In genomic region chr2:72198532-72199241, GRCh38 we compare ENCODE assay signal across 15 cellular contexts. TPM values are rescaled to one million over a fixed set of nuclear protein-coding genes. Genes with fewer than 3 reads are reported as not detected.
DNase-seq lines count a peak whose midpoint lies in the region; ATAC-seq and TF ChIP-seq lines count a peak whose summit lies in the region.
"Had no signal": no experiment of that assay in that cellular context is flagged by ENCODE, and none has a peak within 500 bp of the region (broad histone marks: within the 10 kb centered on the region; RNA-seq: fewer than 3 reads in every experiment).

No MANE protein-coding gene starts in this region.

- no peak overlapping the region for H3K4me3 Mint-ChIP-seq in MCF 10A (ENCODE audit: unreplicated experiment)
- no peak overlapping the region for H3K4me3 Mint-ChIP-seq in activated T-helper 17 cell treated with anti-CD3 and anti-CD28 coated beads, Interleukin-2, amount 50 U/mL, for 72 hours

- no peak overlapping the region for H3K9ac ChIP-seq in MM.1S (ENCODE audit: low read length)

- H3K27me3 ChIP-seq in breast epithelium = no peaks in the 10 kb centered on the region
- no peaks in the 10 kb centered on the region for H3K27me3 ChIP-seq in foreskin keratinocyte
- no peaks in the 10 kb centered on the region for H3K27me3 ChIP-seq in thoracic aorta (replicated peaks; ENCODE audit: insufficient read depth)
- no peaks in the 10 kb centered on the region for H3K27me3 ChIP-seq in MM.1S (replicated peaks; ENCODE audit: insufficient read depth, low read length)
- H3K27me3 ChIP-seq: BE2C, dorsolateral prefrontal cortex had no signal

- H3K4me1 ChIP-seq in breast epithelium (peaks cover 0 to 3% of the 10 kb centered on the region in 2 donors), foreskin keratinocyte (peaks cover 4% of the 10 kb centered on the region), thoracic aorta (ENCODE audit: control insufficient read depth in 1 of 2, low read depth in 2 of 2) (peaks cover 0 to under 1% of the 10 kb centered on the region in 2 donors), MM.1S (ENCODE audit: low read length) (no peaks in the 10 kb centered on the region)
- H3K4me1 ChIP-seq: BE2C had no signal

- no peak for TF ChIP-seq POLR2A in breast epithelium (IDR thresholded peaks at IDR 0.05)

- peaks cover 9% of the 10 kb centered on the region for H3K36me3 Mint-ChIP-seq in MCF 10A (ENCODE audit: insufficient read depth, unreplicated experiment)
- no peaks in the 10 kb centered on the region for H3K36me3 Mint-ChIP-seq in activated T-helper 17 cell treated with anti-CD3 and anti-CD28 coated beads, Interleukin-2, amount 50 U/mL, for 72 hours (ENCODE audit: low read depth)

- POLR2A ChIA-PET in MCF 10A (lab: Yijun Ruan, JAX) = interaction anchor here (0.5 to 1.6 kb wide), 5 partner anchors 11 to 169 kb away, joined by 3 to 9 read pairs (median 4); no protein-coding TSS in a partner anchor

- no peaks in the 10 kb centered on the region for H3K79me2 ChIP-seq in MM.1S (ENCODE audit: low read length)

- H3F3A ChIP-seq in MM.1S (ENCODE audit: insufficient read depth, low read length) = no peaks in the 10 kb centered on the region

- no TSS peak for BruUV-seq in MCF 10A (replicated peaks; lab: Mats Ljungman, UMichigan)

- no peaks in the 10 kb centered on the region for H3K27me3 Mint-ChIP-seq in MCF 10A (ENCODE audit: insufficient read depth, unreplicated experiment)
- H3K27me3 Mint-ChIP-seq in activated T-helper 17 cell treated with anti-CD3 and anti-CD28 coated beads, Interleukin-2, amount 50 U/mL, for 72 hours = no peaks in the 10 kb centered on the region

- no peaks in the 10 kb centered on the region for H3K9me3 Mint-ChIP-seq in MCF 10A (ENCODE audit: unreplicated experiment)
- no peaks in the 10 kb centered on the region for H3K9me3 Mint-ChIP-seq in activated T-helper 17 cell treated with anti-CD3 and anti-CD28 coated beads, Interleukin-2, amount 50 U/mL, for 72 hours
- H3K9me3 Mint-ChIP-seq: activated T-helper 2 cell treated with anti-CD3 and anti-CD28 coated beads, Interferon-gamma antibody, Interleukin-2, Interleukin-4, amounts not matched to agents 10 μg/mL and 5 μg/mL and 100 μg/mL, durations not matched to agents 14 hours and 24 hours and 36 hours had no signal

- H3K27ac ChIP-seq in breast epithelium = no peak overlapping the region
- no peak overlapping the region for H3K27ac ChIP-seq in foreskin keratinocyte
- H3K27ac ChIP-seq in thoracic aorta = no peak overlapping the region
- no peak overlapping the region for H3K27ac ChIP-seq in MM.1S (ENCODE audit: low read length)
- H3K27ac ChIP-seq: dorsolateral prefrontal cortex had no signal

- peak; percentile 55 for ATAC-seq in activated T-helper 17 cell treated with anti-CD3 and anti-CD28 coated beads, Interleukin-2, amount 50 U/mL, for 72 hours (replicated peaks)
- ATAC-seq in foreskin keratinocyte = peak; percentile 71
- peak; percentile 36 for ATAC-seq in thoracic aorta (ENCODE audit: insufficient number of reproducible peaks, low FRiP score, low read depth)

- TF ChIP-seq CTCF in MCF 10A (IDR thresholded peaks at IDR 0.05; ENCODE audit: unreplicated experiment) (no peak), breast epithelium (IDR thresholded peaks at IDR 0.05) (no peak), foreskin keratinocyte (conservative IDR thresholded peaks at IDR 0.05) (peak; percentile 57), thoracic aorta (IDR thresholded peaks at IDR 0.05) (no peak), MM.1S (IDR thresholded peaks at IDR 0.05; ENCODE audit: low read length) (no peak)

- H3K4me1 Mint-ChIP-seq in MCF 10A (ENCODE audit: insufficient read depth, unreplicated experiment) = peaks cover 6% of the 10 kb centered on the region
- no peaks in the 10 kb centered on the region for H3K4me1 Mint-ChIP-seq in activated T-helper 17 cell treated with anti-CD3 and anti-CD28 coated beads, Interleukin-2, amount 50 U/mL, for 72 hours

- H3K4me3 ChIP-seq in breast epithelium (no peak overlapping the region), thoracic aorta (no peak overlapping the region), MM.1S (ENCODE audit: low read length) (no peak overlapping the region)
- H3K4me3 ChIP-seq: dorsolateral prefrontal cortex had no signal

- H3K9me3 ChIP-seq in breast epithelium = no peaks in the 10 kb centered on the region
- H3K9me3 ChIP-seq in thoracic aorta = no peaks in the 10 kb centered on the region
- no peaks in the 10 kb centered on the region for H3K9me3 ChIP-seq in MM.1S (replicated peaks; ENCODE audit: insufficient read depth, low read length)
- H3K9me3 ChIP-seq: BE2C had no signal

- no peaks in the 10 kb centered on the region for H3K9me2 ChIP-seq in MM.1S (replicated peaks; ENCODE audit: insufficient read depth, low read length)

- H3K4me2 ChIP-seq in MM.1S (ENCODE audit: low read depth, low read length) = no peak overlapping the region

- H3K36me3 ChIP-seq in breast epithelium (no peaks in the 10 kb centered on the region), thoracic aorta (no peaks in the 10 kb centered on the region), MM.1S (replicated peaks; ENCODE audit: insufficient read depth, low read length) (no peaks in the 10 kb centered on the region)
- H3K36me3 ChIP-seq: BE2C had no signal

- intact Hi-C loops in MCF 10A (cut with micrococcal nuclease) = loop anchor here (1.0 to 5.0 kb wide), 3 partner anchors 129 to 381 kb away; no protein-coding TSS in a partner anchor
- intact Hi-C loops in breast epithelium (cut with DNase I; ENCODE audit: low total_unique reads) = no loop called here

- no peak overlapping the region for H2AFZ ChIP-seq in MM.1S (ENCODE audit: low read length)

- CTCF ChIA-PET in MCF 10A (lab: Yijun Ruan, JAX) = interaction anchor here (0.6 to 1.8 kb wide), 12 partner anchors 10 to 437 kb away, joined by 3 to 6 read pairs (median 3); no protein-coding TSS in a partner anchor

- no peak overlapping the region for H3K27ac Mint-ChIP-seq in MCF 10A (ENCODE audit: low read depth, unreplicated experiment)
- H3K27ac Mint-ChIP-seq in activated T-helper 17 cell treated with anti-CD3 and anti-CD28 coated beads, Interleukin-2, amount 50 U/mL, for 72 hours = no peak overlapping the region
- H3K27ac Mint-ChIP-seq: activated T-helper 2 cell treated with anti-CD3 and anti-CD28 coated beads, Interferon-gamma antibody, Interleukin-2, Interleukin-4, amounts not matched to agents 10 μg/mL and 5 μg/mL and 100 μg/mL, durations not matched to agents 14 hours and 24 hours and 36 hours had no signal

- H4K20me1 ChIP-seq in MM.1S (ENCODE audit: insufficient read depth, low read length) = no peaks in the 10 kb centered on the region

- DNase-seq in MCF 10A (ENCODE audit: unreplicated experiment) (peak; percentile 45), breast epithelium (ENCODE audit: low spot score in 2 of 2) (no peak), foreskin keratinocyte (peak in 1 of 2 donors; percentile 47), thoracic aorta (ENCODE audit: low spot score) (no peak), MM.1S (no peak), islet precursor cell (no peak), NCI-H1105 (lab: John Stamatoyannopoulos, UW) (no peak)
- DNase-seq: BE2C; dorsolateral prefrontal cortex; NCI-H2029; RPMI8226; stimulated activated CD4-positive, alpha-beta T cell treated with anti-CD3 and anti-CD28 coated beads, Interleukin-4, amount 100 ng/mL, for 1 hour; substantia nigra had no signal

RNA-seq across cellular contexts. Expression of gene CYP26B1, which starts 51.0 kb away (rescaled TPM):
- total RNA-seq in MCF 10A (2022) = 14.1 and 16.9 TPM in 2 replicates
- total RNA-seq in breast epithelium = 10 to 100 TPM in 1 of 3 donors, 1 to 10 TPM in 2; 3.8 to 41.6 (median 3.9) TPM
- under 1 TPM in 1 of 2 donors, not detected in 1; 0.05 TPM for total RNA-seq in activated T-helper 17 cell treated with anti-CD3 and anti-CD28 coated beads, Interleukin-2, amount 50 U/mL, for 72 hours
- total RNA-seq in foreskin keratinocyte = 0.31 and 1.0 TPM in 2 replicates
- polyA plus RNA-seq in foreskin keratinocyte = 0.09 and 0.40 TPM in 2 replicates
- 10 to 100 TPM in 1 of 2 donors, 1 to 10 TPM in 1; 6.0 to 20.8 TPM for total RNA-seq in thoracic aorta
- total RNA-seq: activated T-helper 2 cell treated with anti-CD3 and anti-CD28 coated beads, Interferon-gamma antibody, Interleukin-2, Interleukin-4, amounts not matched to agents 10 μg/mL and 5 μg/mL and 100 μg/mL, durations not matched to agents 14 hours and 24 hours and 36 hours had no signal
